ENCODE assay signal across 19 cellular contexts in genomic region chr16:85307552-85308364, GRCh38.
DNase-seq lines count a peak whose midpoint lies in the region; ATAC-seq lines count a peak whose summit lies in the region.
"Had no signal": no experiment of that assay in that cellular context is flagged by ENCODE, and none has a peak within 500 bp of the region (broad histone marks: within the 10 kb centered on the region; RNA-seq: fewer than 3 reads in every experiment).

No MANE protein-coding gene starts in this region.

- H3K4me3 Mint-ChIP-seq in naive thymus-derived CD8-positive, alpha-beta T cell: peak overlapping the region in 9 of 10 donors; percentile 10 to 77 (median 61)
- H3K4me3 Mint-ChIP-seq: effector memory CD8-positive, alpha-beta T cell; H9; stimulated activated naive CD8-positive, alpha-beta T cell treated with anti-CD3 and anti-CD28 coated beads, Interleukin-15, Interleukin-2, amounts not matched to agents 100 ng/mL and 50 ng/mL, for 24 hours had no signal

- peaks cover 96% of the 10 kb centered on the region for H3K4me1 ChIP-seq in BLaER1

- H3K36me3 ChIP-seq in BLaER1: no peaks in the 10 kb centered on the region
- H3K36me3 ChIP-seq: BE2C, breast epithelium had no signal

- no peak for ATAC-seq in naive thymus-derived CD8-positive, alpha-beta T cell
- ATAC-seq in GM21723 (IDR thresholded peaks at IDR 0.05; ENCODE audit: unreplicated experiment): no peak
- ATAC-seq in HG02623 (IDR thresholded peaks at IDR 0.05; ENCODE audit: unreplicated experiment): no peak
- ATAC-seq: effector memory CD8-positive, alpha-beta T cell had no signal

- H3K4me1 Mint-ChIP-seq in naive thymus-derived CD8-positive, alpha-beta T cell: peaks cover 37 to 83% (median 77%) of the 10 kb centered on the region in 4 donors

- no peaks in the 10 kb centered on the region for H3K36me3 Mint-ChIP-seq in naive thymus-derived CD8-positive, alpha-beta T cell

- H3K27me3 Mint-ChIP-seq in naive thymus-derived CD8-positive, alpha-beta T cell: peaks cover 0 to 2% (median 0%) of the 10 kb centered on the region in 5 donors
- H3K27me3 Mint-ChIP-seq: stimulated activated naive CD8-positive, alpha-beta T cell treated with anti-CD3 and anti-CD28 coated beads, Interleukin-15, Interleukin-2, amounts not matched to agents 100 ng/mL and 50 ng/mL, for 24 hours had no signal

- peak overlapping the region; percentile 97 for H3K27ac ChIP-seq in BLaER1
- peak overlapping the region; percentile 60 for H3K27ac ChIP-seq in cingulate gyrus (ENCODE audit: low read depth, low read length)

- POLR2A ChIA-PET in naive thymus-derived CD8-positive, alpha-beta T cell (lab: Charles Lee): interaction anchor here (0.7 to 5.6 kb wide), 8 partner anchors 14 to 310 kb away, joined by 3 to 38 read pairs (median 6); no protein-coding TSS in a partner anchor

- H3K9ac ChIP-seq in BLaER1: peak overlapping the region; percentile 81

- H3K4me2 ChIP-seq in BLaER1: peak overlapping the region; percentile 98

- H4K20me1 ChIP-seq in BLaER1: no peaks in the 10 kb centered on the region

- H3K27ac Mint-ChIP-seq in naive thymus-derived CD8-positive, alpha-beta T cell: peak overlapping the region; percentile 83 to 94 (median 91)
- H3K27ac Mint-ChIP-seq: effector memory CD8-positive, alpha-beta T cell; stimulated activated naive CD8-positive, alpha-beta T cell treated with anti-CD3 and anti-CD28 coated beads, Interleukin-15, Interleukin-2, amounts not matched to agents 100 ng/mL and 50 ng/mL, for 24 hours had no signal

- H3K9me3 ChIP-seq in BLaER1: no peaks in the 10 kb centered on the region
- H3K9me3 ChIP-seq: BE2C, breast epithelium had no signal

- H3K9me3 Mint-ChIP-seq in naive thymus-derived CD8-positive, alpha-beta T cell: no peaks in the 10 kb centered on the region
- H3K9me3 Mint-ChIP-seq: effector memory CD8-positive, alpha-beta T cell; H9; stimulated activated naive CD8-positive, alpha-beta T cell treated with anti-CD3 and anti-CD28 coated beads, Interleukin-15, Interleukin-2, amounts not matched to agents 100 ng/mL and 50 ng/mL, for 24 hours had no signal

- H3K27me3 ChIP-seq in BLaER1: no peaks in the 10 kb centered on the region
- H3K27me3 ChIP-seq: BE2C, breast epithelium had no signal

- DNase-seq in HuH-7.5 (ENCODE audit: low spot score) (peak; percentile 82), AG08395 (ENCODE audit: low spot score) (no peak), NCI-H2227 (lab: John Stamatoyannopoulos, UW; ENCODE audit: unreplicated experiment) (no peak)
- DNase-seq in naive thymus-derived CD8-positive, alpha-beta T cell: no peak
- DNase-seq: activated CD4-positive, alpha-beta T cell treated with anti-CD3 and anti-CD28 coated beads, Interleukin-2, amount 50 U/mL, for 1 hour; activated effector memory CD4-positive, alpha-beta T cell treated with Interleukin-2 at 50 U/mL for 16 hours; BE2C; DND-41; effector memory CD8-positive, alpha-beta T cell; H9; NCI-H187 treated with DMSO at 0.1 percent for 48 hours; NCI-H526 treated with DMSO at 0.1 percent for 48 hours had no signal

- H3K4me3 ChIP-seq in BLaER1: no peak overlapping the region
- H3K4me3 ChIP-seq: breast epithelium, smooth muscle cell had no signal
